Comparison of ENCODE assay signal across 9 cellular contexts in genomic region chr13:98975822-98976261, GRCh38. TPM values are rescaled to one million over a fixed set of nuclear protein-coding genes. Genes with fewer than 3 reads are reported as not detected.
DNase-seq lines count a peak whose midpoint lies in the region; ATAC-seq and TF ChIP-seq lines count a peak whose summit lies in the region.
"Had no signal": no experiment of that assay in that cellular context is flagged by ENCODE, and none has a peak within 500 bp of the region (broad histone marks: within the 10 kb centered on the region; RNA-seq: fewer than 3 reads in every experiment).

No MANE protein-coding gene starts in this region.

- no peak overlapping the region for H3K4me3 ChIP-seq in Caco-2 (ENCODE audit: low read depth, low read length)
- no peak overlapping the region for H3K4me3 ChIP-seq in NB4 (ENCODE audit: low read depth, low read length)
- no peak overlapping the region for H3K4me3 ChIP-seq in transverse colon

- H3K4me1 ChIP-seq in Caco-2 = peaks cover 66% of the 10 kb centered on the region
- peaks cover 22 to 45% (median 24%) of the 10 kb centered on the region in 4 donors for H3K4me1 ChIP-seq in transverse colon

- H3K27me3 ChIP-seq in Caco-2 (replicated peaks; ENCODE audit: control insufficient read depth, insufficient read depth, low read length) = no peaks in the 10 kb centered on the region
- H3K27me3 ChIP-seq in transverse colon = no peaks in the 10 kb centered on the region

- TF ChIP-seq POLR2A in NB4 (IDR thresholded peaks at IDR 0.05; ENCODE audit: extremely low read depth, insufficient read length) (no peak), transverse colon (IDR thresholded peaks at IDR 0.05) (no peak)

- H3K27ac ChIP-seq in cingulate gyrus (ENCODE audit: low read depth, low read length) (peak overlapping the region; percentile 78), transverse colon (peak overlapping the region in 2 of 4 donors; percentile 3 to 8)

- peak in 1 of 2 experiments; percentile 44 for TF ChIP-seq CTCF in Caco-2 (IDR thresholded peaks at IDR 0.05; ENCODE audit: insufficient read depth in 1 of 2, low read depth in 1 of 2, low read length in 1 of 2, severe bottlenecking in 1 of 2, unreplicated experiment in 1 of 2)
- no peak for TF ChIP-seq CTCF in NB4 (IDR thresholded peaks at IDR 0.05; ENCODE audit: low read depth, low read length)
- TF ChIP-seq CTCF in nephron (IDR thresholded peaks at IDR 0.05; ENCODE audit: unreplicated experiment in 3 of 3) = no peak
- no peak for TF ChIP-seq CTCF in transverse colon (IDR thresholded peaks at IDR 0.05)

- peak overlapping the region; percentile 88 for H3K27ac Mint-ChIP-seq in Caco-2 (ENCODE audit: unreplicated experiment)
- peak overlapping the region; percentile 86 to 92 (median 90) for H3K27ac Mint-ChIP-seq in nephron

- POLR2A ChIA-PET in Caco-2 (lab: Charles Lee) = interaction anchor here (0.6 to 1.6 kb wide), 5 partner anchors 10 to 454 kb away, joined by 3 to 4 read pairs (median 3); no protein-coding TSS in a partner anchor

- H3K9me3 Mint-ChIP-seq in Caco-2 (ENCODE audit: unreplicated experiment) (no peaks in the 10 kb centered on the region), nephron (no peaks in the 10 kb centered on the region)

- WGBS in transverse colon (ENCODE audit: low coverage in 1 of 2), 2 donors = 32 to 62% methylated on average over 3 to 5 of the region's 5 CpGs

- in situ Hi-C loops in transverse colon (cut with MboI; ENCODE audit: low pct_ligation_motif_present in 1 of 4, low pct_unique_long_range_greater_than_20kb in 1 of 4, low sequenced_read_pairs in 3 of 4) = no loop called here

- intact Hi-C loops in Caco-2 (cut with micrococcal nuclease; ENCODE audit: unreplicated experiment) (loop anchor here (1.0 to 5.0 kb wide), 4 partner anchors 10 to 111 kb away; no protein-coding TSS in a partner anchor), transverse colon (cut with DNase I; ENCODE audit: low total_unique reads) (no loop called here)

- H3K36me3 ChIP-seq in Caco-2 (ENCODE audit: control insufficient read depth, insufficient read depth, low read length) (no peaks in the 10 kb centered on the region), transverse colon (no peaks in the 10 kb centered on the region)

- no peaks in the 10 kb centered on the region for H3K27me3 Mint-ChIP-seq in Caco-2 (ENCODE audit: insufficient read depth, unreplicated experiment)
- H3K27me3 Mint-ChIP-seq in nephron (ENCODE audit: low read depth) = peaks cover 12% of the 10 kb centered on the region

- TF ChIP-seq EP300 in transverse colon (IDR thresholded peaks at IDR 0.05; ENCODE audit: low read depth) = no peak

- H3K4me3 Mint-ChIP-seq in Caco-2 (ENCODE audit: unreplicated experiment) (peak overlapping the region; percentile 77), nephron (peak overlapping the region in 2 of 3 experiments; percentile 63 to 89)

- peaks cover 59% of the 10 kb centered on the region for H3K4me1 Mint-ChIP-seq in Caco-2 (ENCODE audit: low read depth, unreplicated experiment)
- peaks cover 58% of the 10 kb centered on the region for H3K4me1 Mint-ChIP-seq in nephron

- ATAC-seq in HG03095 (IDR thresholded peaks at IDR 0.05; ENCODE audit: unreplicated experiment) = no peak

- CTCF ChIA-PET in Caco-2 (lab: Charles Lee) = interaction anchor here (0.6 to 1.7 kb wide), 6 partner anchors 9 to 81 kb away, joined by 3 to 8 read pairs (median 5); no protein-coding TSS in a partner anchor

- DNase-seq in Caco-2 = peak; percentile 76 to 79
- DNase-seq in NB4 (ENCODE audit: low read depth) = peak; percentile 20
- DNase-seq in transverse colon = no peak
- DNase-seq in NCI-H187 treated with DMSO at 0.1 percent for 48 hours (lab: John Stamatoyannopoulos, UW) = no peak
- no peak for DNase-seq in GM19238 (ENCODE audit: insufficient read length, low spot score)
- DNase-seq: NCI-H446 treated with DMSO at 0.1 percent for 48 hours had no signal

- no TSS peak for BruUV-seq in Caco-2 (replicated peaks; lab: Mats Ljungman, UMichigan)

- H3K9me3 ChIP-seq in Caco-2 (no peaks in the 10 kb centered on the region), transverse colon (no peaks in the 10 kb centered on the region)

- peaks cover 8% of the 10 kb centered on the region for H3K36me3 Mint-ChIP-seq in Caco-2 (ENCODE audit: insufficient read depth, unreplicated experiment)
- no peaks in the 10 kb centered on the region for H3K36me3 Mint-ChIP-seq in nephron (ENCODE audit: low read depth)

RNA-seq across cellular contexts. Expression of gene DOCK9, which starts 2.0 kb away (rescaled TPM):
- total RNA-seq in Caco-2 (2022) (219 and 260 TPM in 2 replicates), transverse colon (100 to 1,000 TPM in 1 of 4 donors, 10 to 100 TPM in 3; 44.5 to 120 (median 71.4) TPM)

Comparison
In these comparisons a context has a peak if more than half of its experiments do, and no peak if none do; other contexts are left out.
1. DNase-seq: peak in Caco-2 (2 of 2) and NB4 (single experiment); none in transverse colon (single experiment), NCI-H187 treated with DMSO at 0.1 percent for 48 hours (single experiment) and GM19238 (single experiment).